In the genomic region with DNA sequence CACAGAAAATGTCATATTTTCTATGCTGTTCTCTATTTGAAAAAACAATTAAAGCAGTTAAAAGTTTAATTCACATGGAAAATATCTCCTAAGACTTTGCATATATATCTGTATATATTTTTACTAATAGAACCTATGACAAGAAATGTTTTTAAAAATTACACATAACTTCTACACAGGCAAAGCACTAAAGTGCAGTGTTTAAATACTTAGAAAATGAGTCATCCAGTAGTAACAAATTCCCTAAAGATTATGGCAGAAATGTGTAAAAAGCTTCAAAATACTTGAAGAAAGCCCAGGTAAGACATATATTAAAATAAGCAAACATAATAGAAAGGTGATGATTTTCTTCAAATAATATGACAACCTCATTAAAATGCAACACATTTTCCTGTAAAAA, we compare ENCODE assay signal across 25 cellular contexts.
DNase-seq lines count a peak whose midpoint lies in the region; ATAC-seq, FAIRE-seq and TF ChIP-seq lines count a peak whose summit lies in the region.
"Had no signal": no experiment of that assay in that cellular context is flagged by ENCODE, and none has a peak within 500 bp of the region (broad histone marks: within the 10 kb centered on the region; RNA-seq: fewer than 3 reads in every experiment).

No MANE protein-coding gene starts in this region.

- CTCF ChIA-PET in OCI-LY7 (lab: Charles Lee; ENCODE audit: unreplicated experiment): no interaction called here

- H3K4me3 ChIP-seq in AG10803 (ENCODE audit: low read length) (no peak overlapping the region), bronchial epithelial cell (ENCODE audit: low read depth, low read length) (no peak overlapping the region), tibial artery (no peak overlapping the region), OCI-LY7 (ENCODE audit: low read depth, low read length, poor library complexity, severe bottlenecking) (no peak overlapping the region)
- H3K4me3 ChIP-seq: gastrocnemius medialis, right lobe of liver, testis had no signal

- no peaks in the 10 kb centered on the region for H3K9me2 ChIP-seq in OCI-LY7 (ENCODE audit: insufficient read depth, low read length)

- H3K4me2 ChIP-seq in OCI-LY7 (ENCODE audit: low read length): no peak overlapping the region

- POLR2A ChIA-PET in OCI-LY7 (lab: Charles Lee): interaction anchor here (0.6 kb wide), 2 partner anchors 11 to 1668 kb away, joined by 3 to 6 read pairs; no protein-coding TSS in a partner anchor

- intact Hi-C loops in tibial artery (cut with DNase I; ENCODE audit: low total_unique reads): no loop called here
- intact Hi-C loops in OCI-LY7 (cut with micrococcal nuclease; ENCODE audit: unreplicated experiment): no loop called here

- H3K9me3 ChIP-seq in tibial artery: no peaks in the 10 kb centered on the region
- no peaks in the 10 kb centered on the region for H3K9me3 ChIP-seq in OCI-LY7 (ENCODE audit: low read length)
- H3K9me3 ChIP-seq: gastrocnemius medialis, right lobe of liver, testis had no signal

- no peaks in the 10 kb centered on the region for H3K79me2 ChIP-seq in OCI-LY7 (ENCODE audit: insufficient read depth, low read depth, low read length)

- no peak for ATAC-seq in GM18502 (IDR thresholded peaks at IDR 0.05; ENCODE audit: poor library complexity, unreplicated experiment)
- ATAC-seq: activated CD8-positive, alpha-beta T cell treated with anti-CD3 and anti-CD28 coated beads for 36 hours; gastrocnemius medialis; left colon; naive thymus-derived CD4-positive, alpha-beta T cell; right lobe of liver had no signal

- H3K4me1 ChIP-seq in tibial artery (peaks cover 0 to 11% (median 0%) of the 10 kb centered on the region in 4 donors), OCI-LY7 (ENCODE audit: insufficient read depth, low read length, poor library complexity, severe bottlenecking) (no peaks in the 10 kb centered on the region)
- H3K4me1 ChIP-seq: gastrocnemius medialis, right lobe of liver, testis had no signal

- no peaks in the 10 kb centered on the region for H3K36me3 ChIP-seq in bronchial epithelial cell (ENCODE audit: control insufficient read depth, insufficient read depth, low read length)
- no peaks in the 10 kb centered on the region for H3K36me3 ChIP-seq in tibial artery
- H3K36me3 ChIP-seq in OCI-LY7 (ENCODE audit: insufficient read depth, low read length): no peaks in the 10 kb centered on the region
- H3K36me3 ChIP-seq: gastrocnemius medialis, right lobe of liver had no signal

- no peak overlapping the region for H3K27ac ChIP-seq in tibial artery
- H3K27ac ChIP-seq in OCI-LY7 (ENCODE audit: low read depth, low read length, poor library complexity, severe bottlenecking): no peak overlapping the region
- H3K27ac ChIP-seq: gastrocnemius medialis, right lobe of liver, testis had no signal

- 0 out of 2 replicates have a peak, but pooled peaks cover 10% of the 10 kb centered on the region for H4K20me1 ChIP-seq in OCI-LY7 (ENCODE audit: insufficient read depth, low read length)

- BruUV-seq in OCI-LY7 (replicated peaks; lab: Mats Ljungman, UMichigan): no TSS peak

- DNase-seq in AG10803 (ENCODE audit: low read depth): peak; percentile 40
- DNase-seq in M059J (ENCODE audit: low read depth): peak; percentile 18
- peak; percentile 17 for DNase-seq in bronchial epithelial cell (ENCODE audit: low read depth)
- peak; percentile 4 for DNase-seq in glomerular endothelial cell (ENCODE audit: extremely low read depth, low read depth, low spot score)
- DNase-seq in tibial artery: no peak
- DNase-seq in OCI-LY7 (ENCODE audit: low spot score): no peak
- no peak for DNase-seq in NCI-H446 (lab: John Stamatoyannopoulos, UW)
- DNase-seq: activated CD4-positive, CD25-positive, alpha-beta regulatory T cell; activated CD8-positive, alpha-beta T cell treated with anti-CD3 and anti-CD28 coated beads for 36 hours; activated naive CD4-positive, alpha-beta T cell; activated T-cell treated with anti-CD3 and anti-CD28 coated beads, Interleukin-2, amount 50 U/mL, for 1 hour; amniotic stem cell; CD4-positive, CD25-positive, alpha-beta regulatory T cell; gastrocnemius medialis; H9; left colon; naive thymus-derived CD4-positive, alpha-beta T cell; NCI-H1048; NCI-H1930; NCI-H2227 treated with DMSO at 0.1 percent for 48 hours; right lobe of liver; RPMI8226; T1000; testis had no signal

- no peaks in the 10 kb centered on the region for H3K27me3 ChIP-seq in bronchial epithelial cell (ENCODE audit: control insufficient read depth, insufficient read depth, low read length)
- no peaks in the 10 kb centered on the region for H3K27me3 ChIP-seq in tibial artery
- H3K27me3 ChIP-seq: gastrocnemius medialis, right lobe of liver, testis had no signal

- TF ChIP-seq CTCF in AG10803 (conservative IDR thresholded peaks at IDR 0.05; ENCODE audit: low read length) (no peak), bronchial epithelial cell (IDR thresholded peaks at IDR 0.05; ENCODE audit: insufficient read depth, low read length, severe bottlenecking) (no peak), tibial artery (IDR thresholded peaks at IDR 0.05) (no peak), OCI-LY7 (conservative IDR thresholded peaks at IDR 0.05; ENCODE audit: low read length) (no peak)

- H2AFZ ChIP-seq in OCI-LY7 (ENCODE audit: low read length): no peak overlapping the region

- FAIRE-seq in bronchial epithelial cell (lab: Jason Lieb, UNC): no peak

Comparison
In these comparisons a context has a peak if more than half of its experiments do, and no peak if none do; other contexts are left out.
1. DNase-seq: peak in AG10803 (single experiment), M059J (single experiment), bronchial epithelial cell (single experiment) and glomerular endothelial cell (single experiment); none in tibial artery (0 of 2), OCI-LY7 (single experiment) and NCI-H446 (0 of 2).